Comparison of ENCODE assay signal across 8 cellular contexts in genomic region chr12:131829795-131830334, GRCh38. TPM values are rescaled to one million over a fixed set of nuclear protein-coding genes. Genes with fewer than 3 reads are reported as not detected.
DNase-seq lines count a peak whose midpoint lies in the region; ATAC-seq and TF ChIP-seq lines count a peak whose summit lies in the region.

No MANE protein-coding gene starts in this region.

- H3K9ac ChIP-seq in HUES48 (ENCODE audit: low read depth, low read length): no peak overlapping the region; the same call in 1 of the 2 replicates

- no peaks in the 10 kb centered on the region for H3K9me3 Mint-ChIP-seq in mesothelial cell of epicardium

- H3K27ac ChIP-seq in ACC112 (ENCODE audit: low read depth, low read length) (no peak overlapping the region), HUES48 (ENCODE audit: low read depth, low read length) (no peak overlapping the region), dorsolateral prefrontal cortex (peak overlapping the region in 58 of 59 donors; percentile 30 to 94 (median 86))

- ATAC-seq in GM19023 (IDR thresholded peaks at IDR 0.05; ENCODE audit: unreplicated experiment): no peak

- peak overlapping the region; percentile 59 for H3K4me3 Mint-ChIP-seq in mesothelial cell of epicardium

- no peak overlapping the region for H3K27ac Mint-ChIP-seq in mesothelial cell of epicardium

- intact Hi-C loops in dorsolateral prefrontal cortex (cut with DNase I): loop anchor here (1.0 to 5.0 kb wide), 6 partner anchors 67 to 913 kb away; partner anchors contain the start of gene EP400 (in 2 of the 2)

- no peaks in the 10 kb centered on the region for H3K36me3 Mint-ChIP-seq in mesothelial cell of epicardium

- H3K36me3 ChIP-seq in ACC112 (ENCODE audit: insufficient read depth, low read length) (no peaks in the 10 kb centered on the region), HUES48 (ENCODE audit: control insufficient read depth, insufficient read depth, low read length) (no peaks in the 10 kb centered on the region)

- H3K4me3 ChIP-seq in ACC112 (ENCODE audit: low read depth, low read length) (peak overlapping the region; percentile 66), HUES48 (ENCODE audit: low read depth, low read length) (peak overlapping the region; percentile 66), dorsolateral prefrontal cortex (peak overlapping the region; percentile 39 to 84 (median 68))

- H3K4me1 ChIP-seq in ACC112 (ENCODE audit: control insufficient read depth, insufficient read depth, low read length, unreplicated experiment) (peaks cover 11% of the 10 kb centered on the region), HUES48 (ENCODE audit: control insufficient read depth, insufficient read depth, low read length) (peaks cover 7% of the 10 kb centered on the region)

- no peak overlapping the region for H2AFZ ChIP-seq in ACC112 (ENCODE audit: low read length, unreplicated experiment)

- DNase-seq in dorsolateral prefrontal cortex (no peak), mesothelial cell of epicardium (ENCODE audit: low spot score in 2 of 2, unreplicated experiment in 2 of 2) (peak in 1 of 2 experiments; percentile 45), MV-4-11 (lab: John Stamatoyannopoulos, UW) (no peak), NCI-H2029 treated with DMSO at 0.1 percent for 48 hours (lab: John Stamatoyannopoulos, UW) (no peak)
- DNase-seq in effector CD8-positive, alpha-beta T cell (lab: John Stamatoyannopoulos, UW): no peak

- 0 out of 2 replicates have a peak, but pooled peaks cover 5% of the 10 kb centered on the region for H3K27me3 ChIP-seq in ACC112 (ENCODE audit: insufficient read depth, low read length)
- H3K27me3 ChIP-seq in HUES48 (ENCODE audit: control insufficient read depth, insufficient read depth, low read length): peaks cover 33% of the 10 kb centered on the region
- peaks cover 0 to 22% (median 0%) of the 10 kb centered on the region in 45 donors for H3K27me3 ChIP-seq in dorsolateral prefrontal cortex

- H3K9me3 ChIP-seq in HUES48 (ENCODE audit: control insufficient read depth, insufficient read depth, low read length): no peaks in the 10 kb centered on the region

- TF ChIP-seq CTCF in dorsolateral prefrontal cortex (IDR thresholded peaks at IDR 0.05 in 54 of 56, conservative IDR thresholded peaks at IDR 0.05 in 2 of 56; ENCODE audit: low read depth in 1 of 56, partially characterized antibody in 56 of 56) (no peak), mesothelial cell of epicardium (IDR thresholded peaks at IDR 0.05; ENCODE audit: unreplicated experiment) (no peak)

- no peaks in the 10 kb centered on the region for H3K79me2 ChIP-seq in ACC112 (ENCODE audit: control insufficient read depth, insufficient read depth, low read length, unreplicated experiment)

- peaks cover 64% of the 10 kb centered on the region for H3K27me3 Mint-ChIP-seq in mesothelial cell of epicardium (ENCODE audit: low read depth)

- peaks cover 9% of the 10 kb centered on the region for H3K4me1 Mint-ChIP-seq in mesothelial cell of epicardium

RNA-seq across cellular contexts. Expression of gene MMP17, which starts 1.7 kb away (rescaled TPM):
- total RNA-seq in dorsolateral prefrontal cortex (100 to 1,000 TPM in 2 of 120 experiments, 10 to 100 TPM in 118; 25.5 to 119 (median 63.2) TPM), mesothelial cell of epicardium (1.8 to 2.0 TPM (median 1.9 TPM) in 3 replicates)

Comparison
In these comparisons a context has a peak if more than half of its experiments do, and no peak if none do; other contexts are left out.
1. H3K27ac ChIP-seq: peak in dorsolateral prefrontal cortex (58 of 59); none in ACC112 (single experiment) and HUES48 (single experiment).
2. Peak in every context shown above with its lines, with median percentiles within 50 percentile points of each other: H3K4me3 ChIP-seq.